Comparison of ENCODE assay signal across 20 cellular contexts in genomic region chr2:11169333-11169732, GRCh38. TPM values are rescaled to one million over a fixed set of nuclear protein-coding genes. Genes with fewer than 3 reads are reported as not detected.
DNase-seq lines count a peak whose midpoint lies in the region; ATAC-seq and TF ChIP-seq lines count a peak whose summit lies in the region.
"Had no signal": no experiment of that assay in that cellular context is flagged by ENCODE, and none has a peak within 500 bp of the region (broad histone marks: within the 10 kb centered on the region; RNA-seq: fewer than 3 reads in every experiment).

No MANE protein-coding gene starts in this region.

- H3K27ac ChIP-seq in neuronal stem cell (replicated peaks; ENCODE audit: low read length) (no peak overlapping the region), mesendoderm (ENCODE audit: low read depth, low read length) (no peak overlapping the region), mesenchymal stem cell (ENCODE audit: low read length, poor library complexity, severe bottlenecking) (no peak overlapping the region)
- H3K27ac ChIP-seq: colonic mucosa, heart right ventricle, SJCRH30, testis had no signal

- H3K4me3 ChIP-seq in choroid plexus epithelial cell (ENCODE audit: low read depth, low read length): no peak overlapping the region
- no peak overlapping the region for H3K4me3 ChIP-seq in neuronal stem cell (ENCODE audit: low read length in 2 of 2)
- H3K4me3 ChIP-seq in mesendoderm (ENCODE audit: low read length): no peak overlapping the region
- H3K4me3 ChIP-seq in mesenchymal stem cell (ENCODE audit: insufficient read depth in 1 of 2, low read depth in 1 of 2, low read length in 2 of 2): no peak overlapping the region
- H3K4me3 ChIP-seq: colonic mucosa, SJCRH30, testis had no signal

- CTCF ChIA-PET in activated CD4-positive, alpha-beta memory T cell treated with anti-CD3 and anti-CD28 coated beads, Interleukin-2, amount 10 ng/mL, durations not matched to agents 7 days and 5 days (lab: Charles Lee): no interaction called here

- no peaks in the 10 kb centered on the region for H3K9me3 Mint-ChIP-seq in activated CD4-positive, alpha-beta memory T cell treated with anti-CD3 and anti-CD28 coated beads, Interleukin-2, amount 10 ng/mL, durations not matched to agents 7 days and 5 days
- H3K9me3 Mint-ChIP-seq: activated CD4-positive, alpha-beta memory T cell treated with anti-CD3 and anti-CD28 coated beads for 36 hours; CD4-positive, CD25-positive, alpha-beta regulatory T cell; immature natural killer cell; natural killer cell treated with Interleukin-12 subunit alpha and Interleukin-12 subunit beta and Interleukin-15 and Interleukin-18, amount 100 ng/mL, for 72 hours; WTC11 had no signal

- H2BK12ac ChIP-seq in neuronal stem cell (ENCODE audit: low read length): no peak overlapping the region
- peak overlapping the region in 1 of 2 experiments; percentile 3 for H2BK12ac ChIP-seq in mesenchymal stem cell (ENCODE audit: low read length in 2 of 2)

- no peaks in the 10 kb centered on the region for H3K27me3 ChIP-seq in neuronal stem cell (ENCODE audit: control insufficient read depth in 3 of 3, insufficient read depth in 3 of 3, low read depth in 1 of 3, low read length in 3 of 3)
- H3K27me3 ChIP-seq in mesendoderm (ENCODE audit: insufficient read depth, low read length, poor library complexity): no peaks in the 10 kb centered on the region
- no peaks in the 10 kb centered on the region for H3K27me3 ChIP-seq in mesenchymal stem cell (ENCODE audit: control insufficient read depth in 1 of 2, insufficient read depth in 1 of 2, low read length in 2 of 2)
- H3K27me3 ChIP-seq: colonic mucosa, heart right ventricle, SJCRH30, testis had no signal

- H2BK15ac ChIP-seq in neuronal stem cell (ENCODE audit: low read length) (no peak overlapping the region), mesendoderm (replicated peaks; ENCODE audit: low read depth) (no peak overlapping the region), mesenchymal stem cell (ENCODE audit: low read depth, poor library complexity, severe bottlenecking) (no peak overlapping the region)

- ATAC-seq in HG02759 (IDR thresholded peaks at IDR 0.05; ENCODE audit: unreplicated experiment): no peak

- no peaks in the 10 kb centered on the region for H3K36me3 ChIP-seq in neuronal stem cell (replicated peaks in 1 of 2; ENCODE audit: control insufficient read depth in 2 of 2, insufficient read depth in 2 of 2, low read length in 2 of 2)
- no peaks in the 10 kb centered on the region for H3K36me3 ChIP-seq in mesendoderm (ENCODE audit: control insufficient read depth, insufficient read depth, low read length)
- H3K36me3 ChIP-seq in mesenchymal stem cell (ENCODE audit: control insufficient read depth in 1 of 2, insufficient read depth in 2 of 2, low read depth in 1 of 2, low read length in 2 of 2): no peaks in the 10 kb centered on the region
- H3K36me3 ChIP-seq: colonic mucosa, SJCRH30 had no signal

- no peak overlapping the region for H3K27ac Mint-ChIP-seq in activated CD4-positive, alpha-beta memory T cell treated with anti-CD3 and anti-CD28 coated beads, Interleukin-2, amount 10 ng/mL, durations not matched to agents 7 days and 5 days
- H3K27ac Mint-ChIP-seq: activated CD4-positive, alpha-beta memory T cell treated with anti-CD3 and anti-CD28 coated beads for 36 hours; CD4-positive, CD25-positive, alpha-beta regulatory T cell; immature natural killer cell; WTC11 had no signal

- H3K4me1 Mint-ChIP-seq in activated CD4-positive, alpha-beta memory T cell treated with anti-CD3 and anti-CD28 coated beads, Interleukin-2, amount 10 ng/mL, durations not matched to agents 7 days and 5 days: no peaks in the 10 kb centered on the region
- H3K4me1 Mint-ChIP-seq: immature natural killer cell had no signal

- no peak overlapping the region for H4K5ac ChIP-seq in mesendoderm (ENCODE audit: low read length)

- H2BK120ac ChIP-seq in neuronal stem cell (ENCODE audit: low read depth, low read length) (no peak overlapping the region), mesendoderm (ENCODE audit: low read depth, low read length) (no peak overlapping the region), mesenchymal stem cell (ENCODE audit: low read depth, low read length) (no peak overlapping the region)

- H3K9ac ChIP-seq in neuronal stem cell (ENCODE audit: low read depth, low read length, poor library complexity) (no peak overlapping the region), mesendoderm (ENCODE audit: low read length) (no peak overlapping the region), mesenchymal stem cell (ENCODE audit: low read length) (no peak overlapping the region)

- H4K91ac ChIP-seq in neuronal stem cell (ENCODE audit: low read depth, low read length, poor library complexity) (no peak overlapping the region), mesenchymal stem cell (ENCODE audit: low read length) (no peak overlapping the region)

- H2AK5ac ChIP-seq in neuronal stem cell (ENCODE audit: low read depth, low read length): no peak overlapping the region
- no peak overlapping the region for H2AK5ac ChIP-seq in mesendoderm (ENCODE audit: low read length)
- no peak overlapping the region for H2AK5ac ChIP-seq in mesenchymal stem cell (ENCODE audit: low read length, severe bottlenecking)

- H3K23ac ChIP-seq in neuronal stem cell (ENCODE audit: low read depth, low read length, poor library complexity) (no peak overlapping the region), mesendoderm (ENCODE audit: low read length) (no peak overlapping the region), mesenchymal stem cell (ENCODE audit: low read length in 2 of 2) (no peak overlapping the region)

- H3K4me2 ChIP-seq in neuronal stem cell (ENCODE audit: insufficient read depth, low read length, poor library complexity, severe bottlenecking) (no peak overlapping the region), mesendoderm (ENCODE audit: low read length) (no peak overlapping the region), mesenchymal stem cell (ENCODE audit: low read length, poor library complexity, severe bottlenecking) (no peak overlapping the region)

- no peaks in the 10 kb centered on the region for H3K9me3 ChIP-seq in neuronal stem cell (replicated peaks in 1 of 2; ENCODE audit: control insufficient read depth in 2 of 2, insufficient read depth in 1 of 2, low read depth in 1 of 2, low read length in 2 of 2)
- H3K9me3 ChIP-seq in mesenchymal stem cell (ENCODE audit: control insufficient read depth, low read length): no peaks in the 10 kb centered on the region
- H3K9me3 ChIP-seq: colonic mucosa, heart right ventricle, SJCRH30, testis had no signal

- H2AFZ ChIP-seq in neuronal stem cell (ENCODE audit: low read length) (no peak overlapping the region), mesenchymal stem cell (ENCODE audit: low read depth, low read length) (no peak overlapping the region)

- H3K79me2 ChIP-seq in mesendoderm (ENCODE audit: control insufficient read depth, insufficient read depth, low read length): no peaks in the 10 kb centered on the region

- H2BK5ac ChIP-seq in neuronal stem cell (ENCODE audit: low read length) (no peak overlapping the region), mesendoderm (ENCODE audit: low read length) (no peak overlapping the region), mesenchymal stem cell (ENCODE audit: low read depth, low read length, poor library complexity, severe bottlenecking) (no peak overlapping the region)

- H3K27me3 Mint-ChIP-seq in activated CD4-positive, alpha-beta memory T cell treated with anti-CD3 and anti-CD28 coated beads, Interleukin-2, amount 10 ng/mL, durations not matched to agents 7 days and 5 days: no peaks in the 10 kb centered on the region
- H3K27me3 Mint-ChIP-seq: activated CD4-positive, alpha-beta memory T cell treated with anti-CD3 and anti-CD28 coated beads for 36 hours; CD4-positive, CD25-positive, alpha-beta regulatory T cell; natural killer cell treated with Interleukin-12 subunit alpha and Interleukin-12 subunit beta and Interleukin-15 and Interleukin-18, amount 100 ng/mL, for 72 hours had no signal

- DNase-seq in DMS153 (lab: John Stamatoyannopoulos, UW) (peak; percentile 9), M059J (ENCODE audit: low read depth) (peak; percentile 20), choroid plexus epithelial cell (ENCODE audit: low read depth) (peak; percentile 13), neuronal stem cell (ENCODE audit: low spot score) (no peak), mesendoderm (no peak), mesenchymal stem cell (no peak)
- no peak for DNase-seq in activated CD4-positive, alpha-beta memory T cell treated with anti-CD3 and anti-CD28 coated beads, Interleukin-2, amount 10 ng/mL, durations not matched to agents 7 days and 5 days
- DNase-seq: activated CD4-positive, alpha-beta memory T cell treated with anti-CD3 and anti-CD28 coated beads for 36 hours; activated naive CD4-positive, alpha-beta T cell treated with anti-CD3 and anti-CD28 coated beads, Interleukin-2, amount 50 U/mL, for 16 hours; activated T-cell treated with anti-CD3 and anti-CD28 coated beads, Interleukin-2, amount 50 U/mL, for 48 hours; CD4-positive, CD25-positive, alpha-beta regulatory T cell; colonic mucosa; heart right ventricle; immature natural killer cell; KG1; SJCRH30; testis had no signal

- no CpG with 5 or more reads among the region's 13 CpGs for WGBS in neuronal stem cell (ENCODE audit: extremely low coverage in 2 of 2, insufficient read length in 2 of 2, insufficient replicate concordance in 1 of 2), 2 donors
- WGBS in mesendoderm (ENCODE audit: extremely low coverage, insufficient coverage, low lambda C conversion rate): no CpG with 5 or more reads among the region's 13 CpGs
- WGBS in mesenchymal stem cell: 95% methylated on average over 13 of the region's 13 CpGs

- no peak for TF ChIP-seq CTCF in choroid plexus epithelial cell (conservative IDR thresholded peaks at IDR 0.05; ENCODE audit: low read depth, low read length)

- POLR2A ChIA-PET in activated CD4-positive, alpha-beta memory T cell treated with anti-CD3 and anti-CD28 coated beads, Interleukin-2, amount 10 ng/mL, durations not matched to agents 7 days and 5 days (lab: Charles Lee): no interaction called here

- H3K18ac ChIP-seq in neuronal stem cell (ENCODE audit: low read length) (peak overlapping the region; percentile 49), mesendoderm (ENCODE audit: low read length) (no peak overlapping the region), mesenchymal stem cell (ENCODE audit: low read depth in 1 of 2, low read length in 2 of 2) (no peak overlapping the region)

- H3K14ac ChIP-seq in neuronal stem cell (ENCODE audit: low read length): no peak overlapping the region
- no peak overlapping the region for H3K14ac ChIP-seq in mesenchymal stem cell (ENCODE audit: low read length in 2 of 2)

- H4K8ac ChIP-seq in neuronal stem cell (ENCODE audit: low read depth, low read length): no peak overlapping the region
- H4K8ac ChIP-seq in mesendoderm (ENCODE audit: low read depth, low read length): no peak overlapping the region
- H4K8ac ChIP-seq in mesenchymal stem cell (ENCODE audit: low read length): no peak overlapping the region

- no peak overlapping the region for H3K4ac ChIP-seq in neuronal stem cell (ENCODE audit: low read length)
- no peak overlapping the region for H3K4ac ChIP-seq in mesendoderm (ENCODE audit: low read depth, low read length)
- no peak overlapping the region for H3K4ac ChIP-seq in mesenchymal stem cell (ENCODE audit: low read depth in 1 of 2, low read length in 2 of 2)

- no peaks in the 10 kb centered on the region for H3K79me1 ChIP-seq in neuronal stem cell (ENCODE audit: low read depth, low read length)
- no peaks in the 10 kb centered on the region for H3K79me1 ChIP-seq in mesendoderm (ENCODE audit: low read length)
- no peaks in the 10 kb centered on the region for H3K79me1 ChIP-seq in mesenchymal stem cell (replicated peaks; ENCODE audit: low read length, poor library complexity, severe bottlenecking)

- no peak overlapping the region for H3K4me3 Mint-ChIP-seq in activated CD4-positive, alpha-beta memory T cell treated with anti-CD3 and anti-CD28 coated beads, Interleukin-2, amount 10 ng/mL, durations not matched to agents 7 days and 5 days
- H3K4me3 Mint-ChIP-seq: activated CD4-positive, alpha-beta memory T cell treated with anti-CD3 and anti-CD28 coated beads for 36 hours; CD4-positive, CD25-positive, alpha-beta regulatory T cell; immature natural killer cell; natural killer cell treated with Interleukin-12 subunit alpha and Interleukin-12 subunit beta and Interleukin-15 and Interleukin-18, amount 100 ng/mL, for 72 hours; WTC11 had no signal

- no peaks in the 10 kb centered on the region for H3K36me3 Mint-ChIP-seq in activated CD4-positive, alpha-beta memory T cell treated with anti-CD3 and anti-CD28 coated beads, Interleukin-2, amount 10 ng/mL, durations not matched to agents 7 days and 5 days (ENCODE audit: low read depth)
- H3K36me3 Mint-ChIP-seq: activated CD4-positive, alpha-beta memory T cell treated with anti-CD3 and anti-CD28 coated beads for 36 hours; natural killer cell treated with Interleukin-12 subunit alpha and Interleukin-12 subunit beta and Interleukin-15 and Interleukin-18, amount 100 ng/mL, for 72 hours; WTC11 had no signal

- no peak overlapping the region for H3K56ac ChIP-seq in mesendoderm (ENCODE audit: low read length)

- H3K4me1 ChIP-seq in neuronal stem cell (ENCODE audit: control insufficient read depth in 2 of 2, insufficient read depth in 1 of 2, low read depth in 1 of 2, low read length in 2 of 2) (peaks cover 0 to 2% of the 10 kb centered on the region in 2 donors), mesendoderm (ENCODE audit: control insufficient read depth, low read depth, low read length) (no peaks in the 10 kb centered on the region), mesenchymal stem cell (ENCODE audit: control insufficient read depth, insufficient read depth, low read depth, low read length) (peaks cover 3% of the 10 kb centered on the region)
- H3K4me1 ChIP-seq: colonic mucosa, SJCRH30, testis had no signal

RNA-seq across cellular contexts. Expression of gene SLC66A3, which starts 14.1 kb away (rescaled TPM):
- total RNA-seq in M059J (2014; rRNA removed; shearing (Covaris generic)): 23.3 and 24.1 TPM in 2 replicates
- 3.4 TPM for polyA plus RNA-seq in neuronal stem cell (2013, experiment 1 of 2)
- 2.7 TPM for polyA plus RNA-seq in neuronal stem cell (2013, experiment 2 of 2)
- 6.9 TPM for polyA plus RNA-seq in mesendoderm (2013, experiment 1 of 2)
- 6.5 TPM for polyA plus RNA-seq in mesendoderm (2013, experiment 2 of 2)
- 36.6 TPM for polyA plus RNA-seq in mesenchymal stem cell (2013, experiment 1 of 2)
- 33.8 TPM for polyA plus RNA-seq in mesenchymal stem cell (2013, experiment 2 of 2)
- total RNA-seq in activated CD4-positive, alpha-beta memory T cell treated with anti-CD3 and anti-CD28 coated beads, Interleukin-2, amount 10 ng/mL, durations not matched to agents 7 days and 5 days: 10 to 100 TPM; 22.9 to 23.8 TPM

Comparison
In these comparisons a context has a peak if more than half of its experiments do, and no peak if none do; other contexts are left out.
1. DNase-seq: peak in DMS153 (single experiment), M059J (single experiment) and choroid plexus epithelial cell (single experiment); none in neuronal stem cell (single experiment), mesendoderm (single experiment), mesenchymal stem cell (single experiment) and activated CD4-positive, alpha-beta memory T cell treated with anti-CD3 and anti-CD28 coated beads, Interleukin-2, amount 10 ng/mL, durations not matched to agents 7 days and 5 days (single experiment).